Comparison of ENCODE assay signal across 8 cellular contexts in the genomic region with DNA sequence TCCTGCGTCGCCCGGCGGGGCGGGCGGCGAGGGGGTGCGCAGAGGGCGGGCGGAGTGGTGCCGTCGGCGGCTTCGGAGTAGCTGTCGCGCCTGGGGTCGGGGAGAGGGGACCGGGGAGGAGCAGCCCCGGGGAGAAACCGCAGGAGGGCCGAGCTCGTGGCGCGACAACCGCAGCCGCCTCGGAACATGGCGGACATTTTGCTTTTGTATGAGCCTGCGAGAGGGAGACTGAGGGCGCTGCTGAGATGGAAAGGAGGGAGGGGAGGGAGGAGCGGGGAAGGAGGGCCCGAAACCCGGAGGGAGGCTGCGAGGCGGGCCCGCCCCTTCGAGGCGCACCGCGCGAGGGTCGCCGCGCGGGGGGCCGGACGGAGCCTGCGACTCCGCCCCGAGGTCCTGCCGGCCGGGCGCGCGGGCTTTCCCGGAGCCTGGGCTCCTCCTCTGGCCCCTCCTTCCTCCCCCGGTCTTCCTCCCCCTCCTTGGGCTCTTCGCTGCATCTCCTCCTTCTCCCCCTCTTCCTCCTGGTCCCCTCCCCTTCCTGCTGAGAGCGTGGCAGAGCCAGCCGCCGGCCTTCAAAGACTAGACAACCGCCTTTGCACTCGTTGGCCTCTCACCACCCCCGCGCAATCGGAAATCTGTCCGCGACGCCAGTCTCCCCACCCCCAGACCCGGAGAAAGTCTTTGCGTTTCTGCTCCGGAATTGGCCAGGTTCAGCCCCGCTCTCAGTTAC. TPM values are rescaled to one million over a fixed set of nuclear protein-coding genes. Genes with fewer than 3 reads are reported as not detected.
DNase-seq lines count a peak whose midpoint lies in the region; ATAC-seq lines count a peak whose summit lies in the region.

No MANE protein-coding gene starts in this region.

- peaks cover 2% of the 10 kb centered on the region for H3K27me3 Mint-ChIP-seq in activated CD4-positive, alpha-beta memory T cell treated with anti-CD3 and anti-CD28 coated beads for 36 hours

- H3K4me1 ChIP-seq in duodenal mucosa (ENCODE audit: control insufficient read depth in 1 of 2, insufficient read depth in 2 of 2, low read length in 2 of 2) = no peaks in the 10 kb centered on the region

- H3K4me3 ChIP-seq in duodenal mucosa (ENCODE audit: low read depth in 1 of 2, low read length in 2 of 2) = peak overlapping the region; percentile 80 to 82

- ATAC-seq in GM19351 (IDR thresholded peaks at IDR 0.05; ENCODE audit: unreplicated experiment) (peak; percentile 56), HG03521 (IDR thresholded peaks at IDR 0.05; ENCODE audit: unreplicated experiment) (peak; percentile 66)

- peak overlapping the region; percentile 100 for H3K27ac Mint-ChIP-seq in activated CD4-positive, alpha-beta memory T cell treated with anti-CD3 and anti-CD28 coated beads for 36 hours

- peak in 13 of 14 donors; percentile 23 to 92 (median 74) for DNase-seq in C1 segment of cervical spinal cord (lab: John Stamatoyannopoulos, UW)
- DNase-seq in NCI-H748 treated with DMSO at 0.1 percent for 48 hours (lab: John Stamatoyannopoulos, UW) = peak; percentile 64
- DNase-seq in activated CD4-positive, alpha-beta memory T cell treated with anti-CD3 and anti-CD28 coated beads for 36 hours = peak; percentile 92
- peak; percentile 89 for DNase-seq in medulla oblongata (ENCODE audit: extremely low spot score)
- peak; percentile 44 to 68 (median 63) for DNase-seq in stimulated activated CD4-positive, alpha-beta T cell treated with anti-CD3 and anti-CD28 coated beads, TNF-alpha, amount 100 ng/mL, for 4 hours (ENCODE audit: low read depth in 3 of 3)

- H3K9me3 ChIP-seq in duodenal mucosa (ENCODE audit: control insufficient read depth in 1 of 2, low read length in 2 of 2) = no peaks in the 10 kb centered on the region

- peak overlapping the region; percentile 99 for H3K4me3 Mint-ChIP-seq in activated CD4-positive, alpha-beta memory T cell treated with anti-CD3 and anti-CD28 coated beads for 36 hours

- H3K4me1 Mint-ChIP-seq in activated CD4-positive, alpha-beta memory T cell treated with anti-CD3 and anti-CD28 coated beads for 36 hours (ENCODE audit: low read depth) = peaks cover 41% of the 10 kb centered on the region

- H3K27ac ChIP-seq in duodenal mucosa (ENCODE audit: low read depth, low read length) = peak overlapping the region; percentile 89

- H3K36me3 Mint-ChIP-seq in activated CD4-positive, alpha-beta memory T cell treated with anti-CD3 and anti-CD28 coated beads for 36 hours = peaks cover 18% of the 10 kb centered on the region

- no peaks in the 10 kb centered on the region for H3K27me3 ChIP-seq in duodenal mucosa (ENCODE audit: control insufficient read depth in 1 of 2, insufficient read depth in 2 of 2, low read length in 2 of 2)

- H3K9ac ChIP-seq in duodenal mucosa (ENCODE audit: low read depth in 1 of 2, low read length in 2 of 2) = peak overlapping the region; percentile 73 to 74

- H3K36me3 ChIP-seq in duodenal mucosa (ENCODE audit: control insufficient read depth in 1 of 2, insufficient read depth in 2 of 2, low read length in 2 of 2) = no peaks in the 10 kb centered on the region

- H3K9me3 Mint-ChIP-seq in activated CD4-positive, alpha-beta memory T cell treated with anti-CD3 and anti-CD28 coated beads for 36 hours = no peaks in the 10 kb centered on the region

- POLR2A ChIA-PET in activated CD4-positive, alpha-beta memory T cell treated with anti-CD3 and anti-CD28 coated beads for 36 hours (lab: Charles Lee) = interaction anchor here (0.6 to 1.0 kb wide), 3 partner anchors 10 to 148 kb away, joined by 3 to 4 read pairs (median 3); no protein-coding TSS in a partner anchor

- intact Hi-C loops in activated CD4-positive, alpha-beta memory T cell treated with anti-CD3 and anti-CD28 coated beads for 36 hours (cut with micrococcal nuclease) = loop anchor here (1.0 to 5.0 kb wide), 6 partner anchors 16 to 975 kb away; partner anchors contain the start of genes HTATSF1, MMGT1 and RTL8A

- CTCF ChIA-PET in activated CD4-positive, alpha-beta memory T cell treated with anti-CD3 and anti-CD28 coated beads for 36 hours (lab: Charles Lee) = no interaction called here

RNA-seq across cellular contexts. Expression of gene INTS6L, which starts 1.1 kb away (rescaled TPM):
- total RNA-seq in activated CD4-positive, alpha-beta memory T cell treated with anti-CD3 and anti-CD28 coated beads for 36 hours = 10 to 100 TPM; 21.2 to 22.7 TPM

Comparison
In these comparisons a context has a peak if more than half of its experiments do, and no peak if none do; other contexts are left out.
1. Peak in every context shown above with its lines: DNase-seq, ATAC-seq, H3K4me3 ChIP-seq and H3K27ac ChIP-seq.